In genomic region chrX:150934453-150934852, GRCh38 we compare ENCODE assay signal across 12 cellular contexts. TPM values are rescaled to one million over a fixed set of nuclear protein-coding genes. Genes with fewer than 3 reads are reported as not detected.
A peak's percentile ranks its signal among the peaks of the same experiment; 100 is the strongest.
DNase-seq lines count a peak whose midpoint lies in the region; ATAC-seq, FAIRE-seq and TF ChIP-seq lines count a peak whose summit lies in the region.
"Had no signal": no experiment of that assay in that cellular context is flagged by ENCODE, and none has a peak within 500 bp of the region (broad histone marks: within the 10 kb centered on the region; RNA-seq: fewer than 3 reads in every experiment).

No MANE protein-coding gene starts in this region.

- 0 out of 2 replicates have a peak overlapping the region, but pooled peaks have one; percentile 24 for H3K9ac ChIP-seq in HUES64 (ENCODE audit: low read depth, low read length)
- H3K9ac ChIP-seq in astrocyte (ENCODE audit: low read length) = no peak overlapping the region

- H3K4me1 Mint-ChIP-seq in astrocyte (ENCODE audit: low read depth, unreplicated experiment) = peaks cover 6% of the 10 kb centered on the region
- H3K4me1 Mint-ChIP-seq in T-helper 2 cell treated with Interferon-gamma antibody and Interleukin-4, amounts not matched to agents 5 μg/mL and 100 μg/mL, for 36 hours (ENCODE audit: low read depth) = no peaks in the 10 kb centered on the region

- no peak for FAIRE-seq in astrocyte (lab: Jason Lieb, UNC)
- FAIRE-seq: small intestine had no signal

- H3K27me3 ChIP-seq in HUES64 (ENCODE audit: insufficient read depth, low read length) (no peaks in the 10 kb centered on the region), astrocyte (ENCODE audit: insufficient read depth, low read length) (no peaks in the 10 kb centered on the region), kidney epithelial cell (ENCODE audit: control insufficient read depth, insufficient read depth, low read length) (no peaks in the 10 kb centered on the region)

- H3K36me3 ChIP-seq in HUES64 (ENCODE audit: insufficient read depth, low read length) (no peaks in the 10 kb centered on the region), astrocyte (ENCODE audit: insufficient read depth, low read length) (no peaks in the 10 kb centered on the region), kidney epithelial cell (ENCODE audit: control insufficient read depth, insufficient read depth, low read length) (no peaks in the 10 kb centered on the region)

- peak overlapping the region; percentile 10 for H2AFZ ChIP-seq in astrocyte (ENCODE audit: low read depth, low read length)

- DNase-seq in COLO829 (ENCODE audit: low spot score) (peak; percentile 10), astrocyte (ENCODE audit: low read depth) (peak; percentile 67), kidney epithelial cell (ENCODE audit: low read depth) (peak; percentile 28), coronary artery (ENCODE audit: low spot score) (no peak)
- no peak for DNase-seq in T-helper 2 cell treated with Interferon-gamma antibody and Interleukin-4, amounts not matched to agents 5 μg/mL and 100 μg/mL, for 36 hours (ENCODE audit: low spot score)
- DNase-seq: COR-L47; left cardiac atrium; small intestine; stimulated activated naive CD4-positive, alpha-beta T cell treated with Interleukin-2 at 50 U/mL for 16 hours had no signal

- no peak overlapping the region for H3K4me3 ChIP-seq in HUES64 (ENCODE audit: low read length)
- H3K4me3 ChIP-seq in astrocyte (ENCODE audit: insufficient read depth, low read depth, low read length) = no peak overlapping the region
- no peak overlapping the region for H3K4me3 ChIP-seq in kidney epithelial cell (ENCODE audit: low read depth, low read length)
- H3K4me3 ChIP-seq in coronary artery = no peak overlapping the region

- no peaks in the 10 kb centered on the region for H3K27me3 Mint-ChIP-seq in astrocyte (ENCODE audit: low read depth, unreplicated experiment)
- peaks cover 2% of the 10 kb centered on the region for H3K27me3 Mint-ChIP-seq in T-helper 2 cell treated with Interferon-gamma antibody and Interleukin-4, amounts not matched to agents 5 μg/mL and 100 μg/mL, for 36 hours (ENCODE audit: low read depth)

- H4K20me1 ChIP-seq in astrocyte (ENCODE audit: insufficient read depth, low read length) = no peaks in the 10 kb centered on the region

- H3K36me3 Mint-ChIP-seq in astrocyte (ENCODE audit: low read depth, unreplicated experiment) = no peaks in the 10 kb centered on the region
- H3K36me3 Mint-ChIP-seq in T-helper 2 cell treated with Interferon-gamma antibody and Interleukin-4, amounts not matched to agents 5 μg/mL and 100 μg/mL, for 36 hours (ENCODE audit: low read depth) = no peaks in the 10 kb centered on the region

- H3K9me3 ChIP-seq in HUES64 (ENCODE audit: insufficient read depth, low read depth, low read length) (no peaks in the 10 kb centered on the region), astrocyte (ENCODE audit: insufficient read depth, low read depth, low read length) (no peaks in the 10 kb centered on the region)

- ATAC-seq in GM21619 (IDR thresholded peaks at IDR 0.05; ENCODE audit: unreplicated experiment) (no peak), GM19351 (IDR thresholded peaks at IDR 0.05; ENCODE audit: unreplicated experiment) (no peak)
- ATAC-seq: left cardiac atrium had no signal

- TF ChIP-seq CTCF in astrocyte (IDR thresholded peaks at IDR 0.05; ENCODE audit: insufficient read depth, low read depth, low read length) (no peak), kidney epithelial cell (IDR thresholded peaks at IDR 0.05; ENCODE audit: insufficient read depth, low read length, poor library complexity, severe bottlenecking) (no peak), coronary artery (IDR thresholded peaks at IDR 0.05) (no peak)

- peak overlapping the region; percentile 39; the same call in 1 of the 2 replicates for H3K27ac ChIP-seq in HUES64 (ENCODE audit: low read depth, low read length)
- peak overlapping the region; percentile 26 for H3K27ac ChIP-seq in astrocyte (ENCODE audit: low read depth, low read length)
- no peak overlapping the region for H3K27ac ChIP-seq in coronary artery

- no peak overlapping the region for H3K4me3 Mint-ChIP-seq in astrocyte (ENCODE audit: unreplicated experiment)
- no peak overlapping the region for H3K4me3 Mint-ChIP-seq in T-helper 2 cell treated with Interferon-gamma antibody and Interleukin-4, amounts not matched to agents 5 μg/mL and 100 μg/mL, for 36 hours

- WGBS in HUES64 = 8% methylated on average over 5 of the region's 5 CpGs

- peaks cover 18% of the 10 kb centered on the region; the same call in 1 of the 2 replicates for H3K4me1 ChIP-seq in HUES64 (ENCODE audit: insufficient read depth, low read length)
- H3K4me1 ChIP-seq in astrocyte (ENCODE audit: insufficient read depth, low read length) = no peaks in the 10 kb centered on the region

- no peaks in the 10 kb centered on the region for H3K9me3 Mint-ChIP-seq in astrocyte (ENCODE audit: unreplicated experiment)
- H3K9me3 Mint-ChIP-seq in T-helper 2 cell treated with Interferon-gamma antibody and Interleukin-4, amounts not matched to agents 5 μg/mL and 100 μg/mL, for 36 hours = no peaks in the 10 kb centered on the region

- no peaks in the 10 kb centered on the region for H3K79me2 ChIP-seq in astrocyte (ENCODE audit: insufficient read depth, low read length)

- peak overlapping the region; percentile 84 for H3K27ac Mint-ChIP-seq in astrocyte (ENCODE audit: unreplicated experiment)
- H3K27ac Mint-ChIP-seq in T-helper 2 cell treated with Interferon-gamma antibody and Interleukin-4, amounts not matched to agents 5 μg/mL and 100 μg/mL, for 36 hours = no peak overlapping the region

- no peak overlapping the region for H3K4me2 ChIP-seq in astrocyte (ENCODE audit: low read length)

RNA-seq across cellular contexts. Expression of gene CD99L2, which starts 36.0 kb away (rescaled TPM):
- 12.0 TPM for polyA plus RNA-seq in HUES64 (2013, experiment 1 of 2)
- 14.8 TPM for polyA plus RNA-seq in HUES64 (2013, experiment 2 of 2)
- 38.4 and 41.2 TPM in 2 replicates for total RNA-seq in astrocyte
- total RNA-seq in kidney epithelial cell = 28.1 and 29.8 TPM in 2 replicates

RNA-seq across cellular contexts. Expression of gene HMGB3, which starts 48.7 kb away (rescaled TPM):
- polyA plus RNA-seq in HUES64 (2013, experiment 1 of 2) = 221 TPM
- 227 TPM for polyA plus RNA-seq in HUES64 (2013, experiment 2 of 2)
- total RNA-seq in astrocyte (25.8 and 34.7 TPM in 2 replicates), kidney epithelial cell (29.9 and 44.6 TPM in 2 replicates)

Comparison
In these comparisons a context has a peak if more than half of its experiments do, and no peak if none do; other contexts are left out.
1. DNase-seq: peak in COLO829 (single experiment), astrocyte (single experiment) and kidney epithelial cell (single experiment); none in coronary artery (single experiment) and T-helper 2 cell treated with Interferon-gamma antibody and Interleukin-4, amounts not matched to agents 5 μg/mL and 100 μg/mL, for 36 hours (single experiment).
2. H3K27ac ChIP-seq: peak in HUES64 (single experiment) and astrocyte (single experiment); none in coronary artery (0 of 2).